11 cellular contexts compared by ENCODE assay signal in genomic region chr16:29011851-29012250, GRCh38.
"Had no signal": no experiment of that assay in that cellular context is flagged by ENCODE, and none has a peak within 500 bp of the region (broad histone marks: within the 10 kb centered on the region; RNA-seq: fewer than 3 reads in every experiment).

No MANE protein-coding gene starts in this region.

- H3K9me3 Mint-ChIP-seq: type B pancreatic cell had no signal

- H3K27ac Mint-ChIP-seq: stimulated activated naive B cell treated with anti-CD40 and anti-IgM and Interleukin-4, amounts not matched to agents 10 μg/mL and 1 μg/mL and 100 μg/mL, for 72 hours; type B pancreatic cell had no signal

- DNase-seq: activated effector memory CD4-positive, alpha-beta T cell treated with Interleukin-2 at 50 U/mL for 16 hours; colonic mucosa; islet precursor cell; spleen; stimulated activated CD4-positive, alpha-beta T cell treated with anti-CD3 and anti-CD28 coated beads, Interleukin-1b, Interleukin-23, amount 100 ng/mL, for 48 hours; stimulated activated naive B cell treated with anti-CD40 and anti-IgM and Interleukin-4, amounts not matched to agents 10 μg/mL and 1 μg/mL and 100 μg/mL, for 72 hours had no signal

- H3K27me3 ChIP-seq: colonic mucosa had no signal

- ATAC-seq: gastroesophageal sphincter; left lobe of liver; sciatic nerve; stimulated activated naive B cell treated with anti-CD40 and anti-IgM and Interleukin-4, amounts not matched to agents 10 μg/mL and 1 μg/mL and 100 μg/mL, for 72 hours had no signal

- H3K9me3 ChIP-seq: colonic mucosa, gastroesophageal sphincter, spleen had no signal

- H3K36me3 Mint-ChIP-seq: stimulated activated naive B cell treated with anti-CD40 and anti-IgM and Interleukin-4, amounts not matched to agents 10 μg/mL and 1 μg/mL and 100 μg/mL, for 72 hours; type B pancreatic cell had no signal

- H3K36me3 ChIP-seq: colonic mucosa, gastroesophageal sphincter, spleen had no signal

- H3K27ac ChIP-seq: colonic mucosa, gastroesophageal sphincter, SK-N-MC had no signal

- H3K4me3 ChIP-seq: colonic mucosa, gastroesophageal sphincter, SK-N-MC, spleen had no signal

- H3K4me1 ChIP-seq: colonic mucosa, gastroesophageal sphincter had no signal

- H3K4me3 Mint-ChIP-seq: stimulated activated naive B cell treated with anti-CD40 and anti-IgM and Interleukin-4, amounts not matched to agents 10 μg/mL and 1 μg/mL and 100 μg/mL, for 72 hours; type B pancreatic cell had no signal
